Comparison of ENCODE assay signal across 9 cellular contexts in the genomic region with DNA sequence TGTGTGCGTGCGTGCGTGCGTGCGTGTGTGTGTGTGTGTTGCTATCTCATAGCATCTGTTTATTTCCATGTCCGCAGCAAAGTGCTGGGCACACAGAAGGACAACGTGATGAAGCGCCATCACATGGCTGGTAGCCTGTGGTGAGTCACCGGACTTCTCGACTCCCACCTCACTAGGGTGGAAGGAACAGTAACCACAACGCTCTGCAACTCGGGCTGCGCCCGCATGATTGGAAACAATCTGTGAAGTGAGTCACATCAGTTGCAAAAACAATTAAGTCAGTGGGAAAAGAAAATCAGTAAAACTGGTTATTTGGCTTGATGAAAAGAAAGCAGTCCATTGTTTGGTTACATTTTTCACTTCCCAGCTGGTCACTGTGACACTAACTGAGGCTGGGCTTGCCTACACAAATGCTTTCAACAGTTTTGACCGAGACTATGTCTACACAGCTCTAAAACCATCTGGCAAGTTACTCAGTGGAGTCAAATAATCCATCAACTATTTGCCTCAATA.
DNase-seq lines count a peak whose midpoint lies in the region; ATAC-seq and TF ChIP-seq lines count a peak whose summit lies in the region.
"Had no signal": no experiment of that assay in that cellular context is flagged by ENCODE, and none has a peak within 500 bp of the region (broad histone marks: within the 10 kb centered on the region; RNA-seq: fewer than 3 reads in every experiment).

No MANE protein-coding gene starts in this region.

- TF ChIP-seq CTCF in body of pancreas (IDR thresholded peaks at IDR 0.05) (no peak), left lung (IDR thresholded peaks at IDR 0.05) (no peak)

- H3K4me3 ChIP-seq in body of pancreas (no peak overlapping the region), left lung (no peak overlapping the region)

- no peaks in the 10 kb centered on the region for H3K27me3 ChIP-seq in body of pancreas
- peaks cover 4 to 29% of the 10 kb centered on the region in 2 donors for H3K27me3 ChIP-seq in left lung
- H3K27me3 ChIP-seq: BE2C had no signal

- no peaks in the 10 kb centered on the region for H3K9me3 ChIP-seq in body of pancreas
- H3K9me3 ChIP-seq in left lung, result no peaks in the 10 kb centered on the region
- H3K9me3 ChIP-seq: BE2C had no signal

- no peak for TF ChIP-seq POLR2A in body of pancreas (IDR thresholded peaks at IDR 0.05)

- H3K4me1 ChIP-seq in body of pancreas, result no peaks in the 10 kb centered on the region
- H3K4me1 ChIP-seq in left lung, result no peaks in the 10 kb centered on the region
- H3K4me1 ChIP-seq: BE2C had no signal

- intact Hi-C loops in body of pancreas (cut with DNase I), result no loop called here
- intact Hi-C loops in left lung (cut with DNase I), result no loop called here

- 19% methylated on average over 15 of the region's 15 CpGs for WGBS in body of pancreas, 2 donors

- ATAC-seq in body of pancreas (peak; percentile 71), left lung (peak; percentile 83), GM21717 (IDR thresholded peaks at IDR 0.05; ENCODE audit: unreplicated experiment) (no peak)

- H3K27ac ChIP-seq in body of pancreas (peak overlapping the region in 1 of 4 donors; percentile 34), left lung (no peak overlapping the region)

- DNase-seq in A172 (ENCODE audit: low spot score) (peak; percentile 87), HT1080 (ENCODE audit: low read depth) (peak; percentile 99), body of pancreas (peak; percentile 17 to 77 (median 38)), left lung (peak; percentile 77 to 80), DMS114 treated with DMSO at 0.1 percent for 48 hours (lab: John Stamatoyannopoulos, UW; ENCODE audit: unreplicated experiment) (no peak), NCI-H1436 (lab: John Stamatoyannopoulos, UW) (no peak), NCI-H1417 treated with DMSO at 0.1 percent for 48 hours (lab: John Stamatoyannopoulos, UW) (no peak)
- DNase-seq: BE2C had no signal

- H3K36me3 ChIP-seq in body of pancreas (replicated peaks in 1 of 2; ENCODE audit: insufficient read depth in 1 of 2, low read depth in 2 of 2) (no peaks in the 10 kb centered on the region), left lung (no peaks in the 10 kb centered on the region)
- H3K36me3 ChIP-seq: BE2C had no signal

Comparison
In these comparisons a context has a peak if more than half of its experiments do, and no peak if none do; other contexts are left out.
1. DNase-seq: peak in A172 (single experiment), HT1080 (single experiment), body of pancreas (4 of 4) and left lung (2 of 2); none in DMS114 treated with DMSO at 0.1 percent for 48 hours (single experiment), NCI-H1436 (single experiment) and NCI-H1417 treated with DMSO at 0.1 percent for 48 hours (single experiment).